Comparison of ENCODE assay signal across 6 cellular contexts in the genomic region with DNA sequence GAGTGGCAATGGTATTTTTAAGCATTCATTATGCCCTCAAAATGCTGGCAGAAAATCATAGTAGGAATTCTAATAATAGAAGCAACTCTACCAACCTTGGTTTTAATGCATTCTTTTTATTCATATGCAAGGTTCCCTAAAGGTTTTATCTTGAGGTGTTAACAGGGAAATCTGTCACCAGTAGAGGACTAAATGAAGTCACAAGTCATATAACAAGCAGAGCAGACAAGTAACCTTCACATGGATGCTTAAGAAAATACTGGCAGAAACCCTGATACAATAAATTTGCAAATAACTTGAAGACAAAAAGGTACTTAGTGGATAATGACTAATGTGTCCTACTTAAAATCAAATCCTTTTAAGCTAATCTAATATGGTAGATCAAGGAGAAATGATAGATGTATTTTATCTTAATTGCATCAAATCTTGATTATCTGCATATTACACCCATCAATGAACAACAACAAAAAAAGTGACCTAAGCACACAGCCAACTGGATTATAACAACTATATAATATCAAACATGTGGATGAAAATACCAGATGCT.
"Had no signal": no experiment of that assay in that cellular context is flagged by ENCODE, and none has a peak within 500 bp of the region (broad histone marks: within the 10 kb centered on the region; RNA-seq: fewer than 3 reads in every experiment).

No MANE protein-coding gene starts in this region.

- ATAC-seq: GM12878 had no signal

- DNase-seq: GDM1, GF-D8 had no signal

- H3K4me3 ChIP-seq: GM12878 had no signal

- FAIRE-seq: GM12878, GM12892, GM18507, GM19239 had no signal
